In the genomic region with DNA sequence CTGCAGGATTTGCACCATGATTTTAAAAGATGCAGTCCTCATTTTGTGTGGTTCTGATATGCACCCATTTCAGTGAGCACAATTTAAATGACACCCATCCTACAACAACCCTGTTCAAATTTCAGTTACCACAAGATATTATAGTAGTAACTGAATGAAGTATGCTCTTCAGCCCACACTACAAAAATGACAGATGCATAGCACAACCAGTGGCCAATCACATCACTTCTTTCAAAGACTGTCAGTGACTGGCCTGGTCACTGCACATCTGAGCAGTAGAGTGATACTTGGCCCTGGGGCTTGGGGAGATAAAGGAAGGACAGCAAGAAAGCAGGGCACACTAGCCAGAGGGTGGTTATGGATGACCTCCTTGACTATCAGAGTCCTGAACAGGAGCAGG, we compare ENCODE assay signal across 1 cellular context.
TF ChIP-seq lines count a peak whose summit lies in the region.

No MANE protein-coding gene starts in this region.

TF ChIP-seq in K562, 482 proteins besides CTCF, POLR2A, EP300 and RAD21:
- TF ChIP-seq, protein P1, sequence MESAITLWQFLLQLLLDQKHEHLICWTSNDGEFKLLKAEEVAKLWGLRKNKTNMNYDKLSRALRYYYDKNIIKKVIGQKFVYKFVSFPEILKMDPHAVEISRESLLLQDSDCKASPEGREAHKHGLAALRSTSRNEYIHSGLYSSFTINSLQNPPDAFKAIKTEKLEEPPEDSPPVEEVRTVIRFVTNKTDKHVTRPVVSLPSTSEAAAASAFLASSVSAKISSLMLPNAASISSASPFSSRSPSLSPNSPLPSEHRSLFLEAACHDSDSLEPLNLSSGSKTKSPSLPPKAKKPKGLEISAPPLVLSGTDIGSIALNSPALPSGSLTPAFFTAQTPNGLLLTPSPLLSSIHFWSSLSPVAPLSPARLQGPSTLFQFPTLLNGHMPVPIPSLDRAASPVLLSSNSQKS (CRISPR knock-in tag; IDR thresholded peaks at IDR 0.05), result no peak
- TF ChIP-seq CBFA2T2 (conservative IDR thresholded peaks at IDR 0.05) (no peak), ZNF507 (tag; conservative IDR thresholded peaks at IDR 0.05) (no peak), TAF15 (IDR thresholded peaks at IDR 0.05; ENCODE audit: low read depth, low read length) (no peak), NFRKB (IDR thresholded peaks at IDR 0.05; ENCODE audit: low read depth) (no peak), KLF10 (CRISPR knock-in tag; IDR thresholded peaks at IDR 0.05) (no peak), CBX3 (IDR thresholded peaks at IDR 0.05; ENCODE audit: borderline replicate concordance in 1 of 2, low read length in 2 of 2) (no peak), ZSCAN32 (CRISPR knock-in tag; IDR thresholded peaks at IDR 0.05) (no peak), ZNF408 (CRISPR knock-in tag; IDR thresholded peaks at IDR 0.05; ENCODE audit: low read depth) (no peak), RBM15 (IDR thresholded peaks at IDR 0.05; ENCODE audit: insufficient read depth, low read length) (no peak), MYBL2 (IDR thresholded peaks at IDR 0.05; ENCODE audit: low read depth) (no peak), MYBL2 (CRISPR knock-in tag; IDR thresholded peaks at IDR 0.05; ENCODE audit: borderline replicate concordance) (no peak), HSF4 (CRISPR knock-in tag; IDR thresholded peaks at IDR 0.05; ENCODE audit: borderline replicate concordance) (no peak), RFX5 (IDR thresholded peaks at IDR 0.05; ENCODE audit: low read depth, low read length) (no peak), ZNF197 (CRISPR knock-in tag; IDR thresholded peaks at IDR 0.05; ENCODE audit: low read depth) (no peak), STAG1 (CRISPR knock-in tag; IDR thresholded peaks at IDR 0.05; ENCODE audit: borderline replicate concordance) (no peak), SETDB1 (IDR thresholded peaks at IDR 0.05; ENCODE audit: low read length) (no peak)
- TF ChIP-seq, protein P2, sequence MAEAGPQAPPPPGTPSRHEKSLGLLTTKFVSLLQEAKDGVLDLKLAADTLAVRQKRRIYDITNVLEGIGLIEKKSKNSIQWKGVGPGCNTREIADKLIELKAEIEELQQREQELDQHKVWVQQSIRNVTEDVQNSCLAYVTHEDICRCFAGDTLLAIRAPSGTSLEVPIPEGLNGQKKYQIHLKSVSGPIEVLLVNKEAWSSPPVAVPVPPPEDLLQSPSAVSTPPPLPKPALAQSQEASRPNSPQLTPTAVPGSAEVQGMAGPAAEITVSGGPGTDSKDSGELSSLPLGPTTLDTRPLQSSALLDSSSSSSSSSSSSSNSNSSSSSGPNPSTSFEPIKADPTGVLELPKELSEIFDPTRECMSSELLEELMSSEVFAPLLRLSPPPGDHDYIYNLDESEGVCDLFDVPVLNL (CRISPR knock-in tag; IDR thresholded peaks at IDR 0.05; ENCODE audit: low read depth), result no peak
- TF ChIP-seq, protein P3, sequence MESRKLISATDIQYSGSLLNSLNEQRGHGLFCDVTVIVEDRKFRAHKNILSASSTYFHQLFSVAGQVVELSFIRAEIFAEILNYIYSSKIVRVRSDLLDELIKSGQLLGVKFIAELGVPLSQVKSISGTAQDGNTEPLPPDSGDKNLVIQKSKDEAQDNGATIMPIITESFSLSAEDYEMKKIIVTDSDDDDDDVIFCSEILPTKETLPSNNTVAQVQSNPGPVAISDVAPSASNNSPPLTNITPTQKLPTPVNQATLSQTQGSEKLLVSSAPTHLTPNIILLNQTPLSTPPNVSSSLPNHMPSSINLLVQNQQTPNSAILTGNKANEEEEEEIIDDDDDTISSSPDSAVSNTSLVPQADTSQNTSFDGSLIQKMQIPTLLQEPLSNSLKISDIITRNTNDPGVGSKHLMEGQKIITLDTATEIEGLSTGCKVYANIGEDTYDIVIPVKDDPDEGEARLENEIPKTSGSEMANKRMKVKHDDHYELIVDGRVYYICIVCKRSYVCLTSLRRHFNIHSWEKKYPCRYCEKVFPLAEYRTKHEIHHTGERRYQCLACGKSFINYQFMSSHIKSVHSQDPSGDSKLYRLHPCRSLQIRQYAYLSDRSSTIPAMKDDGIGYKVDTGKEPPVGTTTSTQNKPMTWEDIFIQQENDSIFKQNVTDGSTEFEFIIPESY (CRISPR knock-in tag; IDR thresholded peaks at IDR 0.05), result no peak
- TF ChIP-seq, protein P4, sequence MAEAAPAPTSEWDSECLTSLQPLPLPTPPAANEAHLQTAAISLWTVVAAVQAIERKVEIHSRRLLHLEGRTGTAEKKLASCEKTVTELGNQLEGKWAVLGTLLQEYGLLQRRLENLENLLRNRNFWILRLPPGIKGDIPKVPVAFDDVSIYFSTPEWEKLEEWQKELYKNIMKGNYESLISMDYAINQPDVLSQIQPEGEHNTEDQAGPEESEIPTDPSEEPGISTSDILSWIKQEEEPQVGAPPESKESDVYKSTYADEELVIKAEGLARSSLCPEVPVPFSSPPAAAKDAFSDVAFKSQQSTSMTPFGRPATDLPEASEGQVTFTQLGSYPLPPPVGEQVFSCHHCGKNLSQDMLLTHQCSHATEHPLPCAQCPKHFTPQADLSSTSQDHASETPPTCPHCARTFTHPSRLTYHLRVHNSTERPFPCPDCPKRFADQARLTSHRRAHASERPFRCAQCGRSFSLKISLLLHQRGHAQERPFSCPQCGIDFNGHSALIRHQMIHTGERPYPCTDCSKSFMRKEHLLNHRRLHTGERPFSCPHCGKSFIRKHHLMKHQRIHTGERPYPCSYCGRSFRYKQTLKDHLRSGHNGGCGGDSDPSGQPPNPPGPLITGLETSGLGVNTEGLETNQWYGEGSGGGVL (CRISPR knock-in tag; IDR thresholded peaks at IDR 0.05), result no peak
- TF ChIP-seq, protein P5, sequence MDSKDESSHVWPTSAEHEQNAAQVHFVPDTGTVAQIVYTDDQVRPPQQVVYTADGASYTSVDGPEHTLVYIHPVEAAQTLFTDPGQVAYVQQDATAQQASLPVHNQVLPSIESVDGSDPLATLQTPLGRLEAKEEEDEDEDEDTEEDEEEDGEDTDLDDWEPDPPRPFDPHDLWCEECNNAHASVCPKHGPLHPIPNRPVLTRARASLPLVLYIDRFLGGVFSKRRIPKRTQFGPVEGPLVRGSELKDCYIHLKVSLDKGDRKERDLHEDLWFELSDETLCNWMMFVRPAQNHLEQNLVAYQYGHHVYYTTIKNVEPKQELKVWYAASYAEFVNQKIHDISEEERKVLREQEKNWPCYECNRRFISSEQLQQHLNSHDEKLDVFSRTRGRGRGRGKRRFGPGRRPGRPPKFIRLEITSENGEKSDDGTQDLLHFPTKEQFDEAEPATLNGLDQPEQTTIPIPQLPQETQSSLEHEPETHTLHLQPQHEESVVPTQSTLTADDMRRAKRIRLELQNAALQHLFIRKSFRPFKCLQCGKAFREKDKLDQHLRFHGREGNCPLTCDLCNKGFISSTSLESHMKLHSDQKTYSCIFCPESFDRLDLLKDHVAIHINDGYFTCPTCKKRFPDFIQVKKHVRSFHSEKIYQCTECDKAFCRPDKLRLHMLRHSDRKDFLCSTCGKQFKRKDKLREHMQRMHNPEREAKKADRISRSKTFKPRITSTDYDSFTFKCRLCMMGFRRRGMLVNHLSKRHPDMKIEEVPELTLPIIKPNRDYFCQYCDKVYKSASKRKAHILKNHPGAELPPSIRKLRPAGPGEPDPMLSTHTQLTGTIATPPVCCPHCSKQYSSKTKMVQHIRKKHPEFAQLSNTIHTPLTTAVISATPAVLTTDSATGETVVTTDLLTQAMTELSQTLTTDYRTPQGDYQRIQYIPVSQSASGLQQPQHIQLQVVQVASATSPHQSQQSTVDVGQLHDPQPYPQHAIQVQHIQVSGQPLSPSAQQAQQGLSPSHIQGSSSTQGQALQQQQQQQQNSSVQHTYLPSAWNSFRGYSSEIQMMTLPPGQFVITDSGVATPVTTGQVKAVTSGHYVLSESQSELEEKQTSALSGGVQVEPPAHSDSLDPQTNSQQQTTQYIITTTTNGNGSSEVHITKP (IDR thresholded peaks at IDR 0.05; ENCODE audit: partially characterized antibody), result no peak
